In the genomic region with DNA sequence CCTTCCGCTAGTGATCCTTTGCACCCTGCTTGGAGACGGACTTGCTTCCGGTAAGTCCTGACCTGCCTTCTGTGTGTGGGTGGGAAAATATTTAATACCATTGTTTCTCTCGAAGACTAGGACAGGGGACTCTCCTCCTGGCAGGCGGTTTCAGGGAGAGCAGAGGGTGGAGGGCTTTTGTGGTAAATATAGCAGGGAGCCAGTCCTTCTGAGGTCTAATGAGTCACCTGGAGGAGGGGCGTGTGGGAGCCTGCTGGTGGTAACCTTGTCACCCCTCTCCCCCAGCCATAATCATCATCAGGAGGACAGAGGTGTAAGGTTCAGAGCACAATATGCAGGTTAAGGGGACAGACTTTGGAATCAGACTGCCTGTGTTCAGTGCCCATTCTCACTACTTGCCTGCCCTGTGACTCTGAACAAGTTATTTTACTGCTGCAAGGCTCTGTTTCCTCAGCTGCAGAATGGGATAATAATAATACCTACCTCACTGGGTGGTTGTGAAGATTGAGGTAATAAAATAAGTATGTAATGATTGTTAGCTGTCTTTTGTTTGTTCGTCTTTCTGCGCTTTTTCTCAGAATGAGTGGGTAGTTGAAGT, we compare ENCODE assay signal across 1 cellular context.
TF ChIP-seq lines count a peak whose summit lies in the region.

No MANE protein-coding gene starts in this region.

TF ChIP-seq in K562, 482 proteins besides CTCF, POLR2A, EP300 and RAD21 (continued from another document and continues in another):
- TF ChIP-seq, protein P1, sequence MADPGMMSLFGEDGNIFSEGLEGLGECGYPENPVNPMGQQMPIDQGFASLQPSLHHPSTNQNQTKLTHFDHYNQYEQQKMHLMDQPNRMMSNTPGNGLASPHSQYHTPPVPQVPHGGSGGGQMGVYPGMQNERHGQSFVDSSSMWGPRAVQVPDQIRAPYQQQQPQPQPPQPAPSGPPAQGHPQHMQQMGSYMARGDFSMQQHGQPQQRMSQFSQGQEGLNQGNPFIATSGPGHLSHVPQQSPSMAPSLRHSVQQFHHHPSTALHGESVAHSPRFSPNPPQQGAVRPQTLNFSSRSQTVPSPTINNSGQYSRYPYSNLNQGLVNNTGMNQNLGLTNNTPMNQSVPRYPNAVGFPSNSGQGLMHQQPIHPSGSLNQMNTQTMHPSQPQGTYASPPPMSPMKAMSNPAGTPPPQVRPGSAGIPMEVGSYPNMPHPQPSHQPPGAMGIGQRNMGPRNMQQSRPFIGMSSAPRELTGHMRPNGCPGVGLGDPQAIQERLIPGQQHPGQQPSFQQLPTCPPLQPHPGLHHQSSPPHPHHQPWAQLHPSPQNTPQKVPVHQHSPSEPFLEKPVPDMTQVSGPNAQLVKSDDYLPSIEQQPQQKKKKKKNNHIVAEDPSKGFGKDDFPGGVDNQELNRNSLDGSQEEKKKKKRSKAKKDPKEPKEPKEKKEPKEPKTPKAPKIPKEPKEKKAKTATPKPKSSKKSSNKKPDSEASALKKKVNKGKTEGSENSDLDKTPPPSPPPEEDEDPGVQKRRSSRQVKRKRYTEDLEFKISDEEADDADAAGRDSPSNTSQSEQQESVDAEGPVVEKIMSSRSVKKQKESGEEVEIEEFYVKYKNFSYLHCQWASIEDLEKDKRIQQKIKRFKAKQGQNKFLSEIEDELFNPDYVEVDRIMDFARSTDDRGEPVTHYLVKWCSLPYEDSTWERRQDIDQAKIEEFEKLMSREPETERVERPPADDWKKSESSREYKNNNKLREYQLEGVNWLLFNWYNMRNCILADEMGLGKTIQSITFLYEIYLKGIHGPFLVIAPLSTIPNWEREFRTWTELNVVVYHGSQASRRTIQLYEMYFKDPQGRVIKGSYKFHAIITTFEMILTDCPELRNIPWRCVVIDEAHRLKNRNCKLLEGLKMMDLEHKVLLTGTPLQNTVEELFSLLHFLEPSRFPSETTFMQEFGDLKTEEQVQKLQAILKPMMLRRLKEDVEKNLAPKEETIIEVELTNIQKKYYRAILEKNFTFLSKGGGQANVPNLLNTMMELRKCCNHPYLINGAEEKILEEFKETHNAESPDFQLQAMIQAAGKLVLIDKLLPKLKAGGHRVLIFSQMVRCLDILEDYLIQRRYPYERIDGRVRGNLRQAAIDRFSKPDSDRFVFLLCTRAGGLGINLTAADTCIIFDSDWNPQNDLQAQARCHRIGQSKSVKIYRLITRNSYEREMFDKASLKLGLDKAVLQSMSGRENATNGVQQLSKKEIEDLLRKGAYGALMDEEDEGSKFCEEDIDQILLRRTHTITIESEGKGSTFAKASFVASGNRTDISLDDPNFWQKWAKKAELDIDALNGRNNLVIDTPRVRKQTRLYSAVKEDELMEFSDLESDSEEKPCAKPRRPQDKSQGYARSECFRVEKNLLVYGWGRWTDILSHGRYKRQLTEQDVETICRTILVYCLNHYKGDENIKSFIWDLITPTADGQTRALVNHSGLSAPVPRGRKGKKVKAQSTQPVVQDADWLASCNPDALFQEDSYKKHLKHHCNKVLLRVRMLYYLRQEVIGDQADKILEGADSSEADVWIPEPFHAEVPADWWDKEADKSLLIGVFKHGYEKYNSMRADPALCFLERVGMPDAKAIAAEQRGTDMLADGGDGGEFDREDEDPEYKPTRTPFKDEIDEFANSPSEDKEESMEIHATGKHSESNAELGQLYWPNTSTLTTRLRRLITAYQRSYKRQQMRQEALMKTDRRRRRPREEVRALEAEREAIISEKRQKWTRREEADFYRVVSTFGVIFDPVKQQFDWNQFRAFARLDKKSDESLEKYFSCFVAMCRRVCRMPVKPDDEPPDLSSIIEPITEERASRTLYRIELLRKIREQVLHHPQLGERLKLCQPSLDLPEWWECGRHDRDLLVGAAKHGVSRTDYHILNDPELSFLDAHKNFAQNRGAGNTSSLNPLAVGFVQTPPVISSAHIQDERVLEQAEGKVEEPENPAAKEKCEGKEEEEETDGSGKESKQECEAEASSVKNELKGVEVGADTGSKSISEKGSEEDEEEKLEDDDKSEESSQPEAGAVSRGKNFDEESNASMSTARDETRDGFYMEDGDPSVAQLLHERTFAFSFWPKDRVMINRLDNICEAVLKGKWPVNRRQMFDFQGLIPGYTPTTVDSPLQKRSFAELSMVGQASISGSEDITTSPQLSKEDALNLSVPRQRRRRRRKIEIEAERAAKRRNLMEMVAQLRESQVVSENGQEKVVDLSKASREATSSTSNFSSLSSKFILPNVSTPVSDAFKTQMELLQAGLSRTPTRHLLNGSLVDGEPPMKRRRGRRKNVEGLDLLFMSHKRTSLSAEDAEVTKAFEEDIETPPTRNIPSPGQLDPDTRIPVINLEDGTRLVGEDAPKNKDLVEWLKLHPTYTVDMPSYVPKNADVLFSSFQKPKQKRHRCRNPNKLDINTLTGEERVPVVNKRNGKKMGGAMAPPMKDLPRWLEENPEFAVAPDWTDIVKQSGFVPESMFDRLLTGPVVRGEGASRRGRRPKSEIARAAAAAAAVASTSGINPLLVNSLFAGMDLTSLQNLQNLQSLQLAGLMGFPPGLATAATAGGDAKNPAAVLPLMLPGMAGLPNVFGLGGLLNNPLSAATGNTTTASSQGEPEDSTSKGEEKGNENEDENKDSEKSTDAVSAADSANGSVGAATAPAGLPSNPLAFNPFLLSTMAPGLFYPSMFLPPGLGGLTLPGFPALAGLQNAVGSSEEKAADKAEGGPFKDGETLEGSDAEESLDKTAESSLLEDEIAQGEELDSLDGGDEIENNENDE (IDR thresholded peaks at IDR 0.05; ENCODE audit: low read depth, low read length) = no peak
- TF ChIP-seq ASH1L (IDR thresholded peaks at IDR 0.05; ENCODE audit: borderline replicate concordance, low read depth, partially characterized antibody) = no peak
- TF ChIP-seq PRPF4 (IDR thresholded peaks at IDR 0.05; ENCODE audit: insufficient read depth, low read depth, low read length, poor library complexity, severe bottlenecking) = no peak
- no peak for TF ChIP-seq ZNF184 (CRISPR knock-in tag; IDR thresholded peaks at IDR 0.05)
- TF ChIP-seq PHF20 (IDR thresholded peaks at IDR 0.05; ENCODE audit: partially characterized antibody) = no peak
- TF ChIP-seq PYGO2 (tag; IDR thresholded peaks at IDR 0.05) = no peak
- TF ChIP-seq ZBTB7A (IDR thresholded peaks at IDR 0.05; ENCODE audit: borderline replicate concordance, control insufficient read depth, low read depth, low read length) = peak; percentile 81
- TF ChIP-seq ZNF174 (CRISPR knock-in tag; IDR thresholded peaks at IDR 0.05) = no peak
- TF ChIP-seq SMAD4 (CRISPR knock-in tag; conservative IDR thresholded peaks at IDR 0.05) = no peak
- TF ChIP-seq, protein P2, sequence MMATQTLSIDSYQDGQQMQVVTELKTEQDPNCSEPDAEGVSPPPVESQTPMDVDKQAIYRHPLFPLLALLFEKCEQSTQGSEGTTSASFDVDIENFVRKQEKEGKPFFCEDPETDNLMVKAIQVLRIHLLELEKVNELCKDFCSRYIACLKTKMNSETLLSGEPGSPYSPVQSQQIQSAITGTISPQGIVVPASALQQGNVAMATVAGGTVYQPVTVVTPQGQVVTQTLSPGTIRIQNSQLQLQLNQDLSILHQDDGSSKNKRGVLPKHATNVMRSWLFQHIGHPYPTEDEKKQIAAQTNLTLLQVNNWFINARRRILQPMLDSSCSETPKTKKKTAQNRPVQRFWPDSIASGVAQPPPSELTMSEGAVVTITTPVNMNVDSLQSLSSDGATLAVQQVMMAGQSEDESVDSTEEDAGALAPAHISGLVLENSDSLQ (IDR thresholded peaks at IDR 0.05) = no peak
- TF ChIP-seq, protein P3, sequence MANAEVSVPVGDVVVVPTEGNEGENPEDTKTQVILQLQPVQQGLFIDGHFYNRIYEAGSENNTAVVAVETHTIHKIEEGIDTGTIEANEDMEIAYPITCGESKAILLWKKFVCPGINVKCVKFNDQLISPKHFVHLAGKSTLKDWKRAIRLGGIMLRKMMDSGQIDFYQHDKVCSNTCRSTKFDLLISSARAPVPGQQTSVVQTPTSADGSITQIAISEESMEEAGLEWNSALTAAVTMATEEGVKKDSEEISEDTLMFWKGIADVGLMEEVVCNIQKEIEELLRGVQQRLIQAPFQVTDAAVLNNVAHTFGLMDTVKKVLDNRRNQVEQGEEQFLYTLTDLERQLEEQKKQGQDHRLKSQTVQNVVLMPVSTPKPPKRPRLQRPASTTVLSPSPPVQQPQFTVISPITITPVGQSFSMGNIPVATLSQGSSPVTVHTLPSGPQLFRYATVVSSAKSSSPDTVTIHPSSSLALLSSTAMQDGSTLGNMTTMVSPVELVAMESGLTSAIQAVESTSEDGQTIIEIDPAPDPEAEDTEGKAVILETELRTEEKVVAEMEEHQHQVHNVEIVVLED (CRISPR knock-in tag; IDR thresholded peaks at IDR 0.05) = no peak
- TF ChIP-seq ARID1B (IDR thresholded peaks at IDR 0.05) = peak; percentile 55; the same call in 1 of the 2 replicates
- TF ChIP-seq KDM2B (CRISPR knock-in tag; IDR thresholded peaks at IDR 0.05) = no peak
- TF ChIP-seq MEF2A (IDR thresholded peaks at IDR 0.05; ENCODE audit: control insufficient read depth, low read depth, low read length) = 0 out of 2 replicates have a peak, but pooled peaks have one; percentile 2
- 0 out of 2 replicates have a peak, but pooled peaks have one; percentile 13 for TF ChIP-seq DPF2 (IDR thresholded peaks at IDR 0.05)
- no peak for TF ChIP-seq PHF21A (IDR thresholded peaks at IDR 0.05; ENCODE audit: borderline replicate concordance, low read depth)
- TF ChIP-seq, protein P4, sequence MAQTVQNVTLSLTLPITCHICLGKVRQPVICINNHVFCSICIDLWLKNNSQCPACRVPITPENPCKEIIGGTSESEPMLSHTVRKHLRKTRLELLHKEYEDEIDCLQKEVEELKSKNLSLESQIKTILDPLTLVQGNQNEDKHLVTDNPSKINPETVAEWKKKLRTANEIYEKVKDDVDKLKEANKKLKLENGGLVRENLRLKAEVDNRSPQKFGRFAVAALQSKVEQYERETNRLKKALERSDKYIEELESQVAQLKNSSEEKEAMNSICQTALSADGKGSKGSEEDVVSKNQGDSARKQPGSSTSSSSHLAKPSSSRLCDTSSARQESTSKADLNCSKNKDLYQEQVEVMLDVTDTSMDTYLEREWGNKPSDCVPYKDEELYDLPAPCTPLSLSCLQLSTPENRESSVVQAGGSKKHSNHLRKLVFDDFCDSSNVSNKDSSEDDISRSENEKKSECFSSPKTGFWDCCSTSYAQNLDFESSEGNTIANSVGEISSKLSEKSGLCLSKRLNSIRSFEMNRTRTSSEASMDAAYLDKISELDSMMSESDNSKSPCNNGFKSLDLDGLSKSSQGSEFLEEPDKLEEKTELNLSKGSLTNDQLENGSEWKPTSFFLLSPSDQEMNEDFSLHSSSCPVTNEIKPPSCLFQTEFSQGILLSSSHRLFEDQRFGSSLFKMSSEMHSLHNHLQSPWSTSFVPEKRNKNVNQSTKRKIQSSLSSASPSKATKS (CRISPR knock-in tag; IDR thresholded peaks at IDR 0.05) = no peak
- TF ChIP-seq, protein P5, sequence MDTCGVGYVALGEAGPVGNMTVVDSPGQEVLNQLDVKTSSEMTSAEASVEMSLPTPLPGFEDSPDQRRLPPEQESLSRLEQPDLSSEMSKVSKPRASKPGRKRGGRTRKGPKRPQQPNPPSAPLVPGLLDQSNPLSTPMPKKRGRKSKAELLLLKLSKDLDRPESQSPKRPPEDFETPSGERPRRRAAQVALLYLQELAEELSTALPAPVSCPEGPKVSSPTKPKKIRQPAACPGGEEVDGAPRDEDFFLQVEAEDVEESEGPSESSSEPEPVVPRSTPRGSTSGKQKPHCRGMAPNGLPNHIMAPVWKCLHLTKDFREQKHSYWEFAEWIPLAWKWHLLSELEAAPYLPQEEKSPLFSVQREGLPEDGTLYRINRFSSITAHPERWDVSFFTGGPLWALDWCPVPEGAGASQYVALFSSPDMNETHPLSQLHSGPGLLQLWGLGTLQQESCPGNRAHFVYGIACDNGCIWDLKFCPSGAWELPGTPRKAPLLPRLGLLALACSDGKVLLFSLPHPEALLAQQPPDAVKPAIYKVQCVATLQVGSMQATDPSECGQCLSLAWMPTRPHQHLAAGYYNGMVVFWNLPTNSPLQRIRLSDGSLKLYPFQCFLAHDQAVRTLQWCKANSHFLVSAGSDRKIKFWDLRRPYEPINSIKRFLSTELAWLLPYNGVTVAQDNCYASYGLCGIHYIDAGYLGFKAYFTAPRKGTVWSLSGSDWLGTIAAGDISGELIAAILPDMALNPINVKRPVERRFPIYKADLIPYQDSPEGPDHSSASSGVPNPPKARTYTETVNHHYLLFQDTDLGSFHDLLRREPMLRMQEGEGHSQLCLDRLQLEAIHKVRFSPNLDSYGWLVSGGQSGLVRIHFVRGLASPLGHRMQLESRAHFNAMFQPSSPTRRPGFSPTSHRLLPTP (IDR thresholded peaks at IDR 0.05; ENCODE audit: borderline replicate concordance, extremely low read depth, insufficient read length) = no peak
- TF ChIP-seq SNIP1 (IDR thresholded peaks at IDR 0.05; ENCODE audit: low read depth) = no peak
- no peak for TF ChIP-seq ZNF212 (CRISPR knock-in tag; IDR thresholded peaks at IDR 0.05)
- TF ChIP-seq SIN3B (IDR thresholded peaks at IDR 0.05; ENCODE audit: low read depth) = no peak
- 0 out of 4 replicates have a peak, but pooled peaks of 1 of the 2 experiments have one; percentile 20 for TF ChIP-seq KDM1A (IDR thresholded peaks at IDR 0.05)
- TF ChIP-seq, protein P6, sequence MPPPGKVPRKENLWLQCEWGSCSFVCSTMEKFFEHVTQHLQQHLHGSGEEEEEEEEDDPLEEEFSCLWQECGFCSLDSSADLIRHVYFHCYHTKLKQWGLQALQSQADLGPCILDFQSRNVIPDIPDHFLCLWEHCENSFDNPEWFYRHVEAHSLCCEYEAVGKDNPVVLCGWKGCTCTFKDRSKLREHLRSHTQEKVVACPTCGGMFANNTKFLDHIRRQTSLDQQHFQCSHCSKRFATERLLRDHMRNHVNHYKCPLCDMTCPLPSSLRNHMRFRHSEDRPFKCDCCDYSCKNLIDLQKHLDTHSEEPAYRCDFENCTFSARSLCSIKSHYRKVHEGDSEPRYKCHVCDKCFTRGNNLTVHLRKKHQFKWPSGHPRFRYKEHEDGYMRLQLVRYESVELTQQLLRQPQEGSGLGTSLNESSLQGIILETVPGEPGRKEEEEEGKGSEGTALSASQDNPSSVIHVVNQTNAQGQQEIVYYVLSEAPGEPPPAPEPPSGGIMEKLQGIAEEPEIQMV (tag; conservative IDR thresholded peaks at IDR 0.05; ENCODE audit: low read depth) = no peak
- TF ChIP-seq SIN3A (IDR thresholded peaks at IDR 0.05; ENCODE audit: borderline replicate concordance in 2 of 2, control insufficient read depth in 1 of 2, low read depth in 2 of 2, low read length in 2 of 2) = no peak
- no peak for TF ChIP-seq RBM39 (optimal IDR thresholded peaks at IDR 0.05; ENCODE audit: low read depth, low read length)
- TF ChIP-seq, protein P7, sequence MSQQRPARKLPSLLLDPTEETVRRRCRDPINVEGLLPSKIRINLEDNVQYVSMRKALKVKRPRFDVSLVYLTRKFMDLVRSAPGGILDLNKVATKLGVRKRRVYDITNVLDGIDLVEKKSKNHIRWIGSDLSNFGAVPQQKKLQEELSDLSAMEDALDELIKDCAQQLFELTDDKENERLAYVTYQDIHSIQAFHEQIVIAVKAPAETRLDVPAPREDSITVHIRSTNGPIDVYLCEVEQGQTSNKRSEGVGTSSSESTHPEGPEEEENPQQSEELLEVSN (IDR thresholded peaks at IDR 0.05; ENCODE audit: borderline replicate concordance in 1 of 2, extremely low read depth in 1 of 2, insufficient read depth in 1 of 2, insufficient read length in 1 of 2, low read depth in 1 of 2, low read length in 1 of 2, poor library complexity in 1 of 2, severe bottlenecking in 1 of 2) = peak in 1 of 2 experiments; percentile 52
- TF ChIP-seq TCF3 (CRISPR knock-in tag; IDR thresholded peaks at IDR 0.05) = 0 out of 2 replicates have a peak, but pooled peaks have one; percentile 15
- TF ChIP-seq, protein P8, sequence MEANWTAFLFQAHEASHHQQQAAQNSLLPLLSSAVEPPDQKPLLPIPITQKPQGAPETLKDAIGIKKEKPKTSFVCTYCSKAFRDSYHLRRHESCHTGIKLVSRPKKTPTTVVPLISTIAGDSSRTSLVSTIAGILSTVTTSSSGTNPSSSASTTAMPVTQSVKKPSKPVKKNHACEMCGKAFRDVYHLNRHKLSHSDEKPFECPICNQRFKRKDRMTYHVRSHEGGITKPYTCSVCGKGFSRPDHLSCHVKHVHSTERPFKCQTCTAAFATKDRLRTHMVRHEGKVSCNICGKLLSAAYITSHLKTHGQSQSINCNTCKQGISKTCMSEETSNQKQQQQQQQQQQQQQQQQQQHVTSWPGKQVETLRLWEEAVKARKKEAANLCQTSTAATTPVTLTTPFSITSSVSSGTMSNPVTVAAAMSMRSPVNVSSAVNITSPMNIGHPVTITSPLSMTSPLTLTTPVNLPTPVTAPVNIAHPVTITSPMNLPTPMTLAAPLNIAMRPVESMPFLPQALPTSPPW (CRISPR knock-in tag; IDR thresholded peaks at IDR 0.05) = 0 out of 2 replicates have a peak, but pooled peaks have one; percentile 15
